Comparison of ENCODE assay signal across 9 cellular contexts in genomic region chr9:132651259-132651658, GRCh38. TPM values are rescaled to one million over a fixed set of nuclear protein-coding genes. Genes with fewer than 3 reads are reported as not detected.
DNase-seq lines count a peak whose midpoint lies in the region; ATAC-seq lines count a peak whose summit lies in the region.
"Had no signal": no experiment of that assay in that cellular context is flagged by ENCODE, and none has a peak within 500 bp of the region (broad histone marks: within the 10 kb centered on the region; RNA-seq: fewer than 3 reads in every experiment).

No MANE protein-coding gene starts in this region.

- H3K36me3 Mint-ChIP-seq in activated CD4-positive, alpha-beta memory T cell treated with anti-CD3 and anti-CD28 coated beads for 36 hours: peaks cover 34% of the 10 kb centered on the region

- no peak overlapping the region for H3K4me3 Mint-ChIP-seq in activated CD4-positive, alpha-beta memory T cell treated with anti-CD3 and anti-CD28 coated beads for 36 hours
- H3K4me3 Mint-ChIP-seq: activated T-cell treated with anti-CD3 and anti-CD28 coated beads, Interleukin-2, amount 50 U/mL, for 24 hours had no signal

- no peak overlapping the region for H3K4me3 ChIP-seq in skeletal muscle cell (ENCODE audit: low read depth, low read length)

- intact Hi-C loops in activated CD4-positive, alpha-beta memory T cell treated with anti-CD3 and anti-CD28 coated beads for 36 hours (cut with micrococcal nuclease): no loop called here

- H3K27me3 Mint-ChIP-seq in activated CD4-positive, alpha-beta memory T cell treated with anti-CD3 and anti-CD28 coated beads for 36 hours: no peaks in the 10 kb centered on the region
- H3K27me3 Mint-ChIP-seq: activated T-cell treated with anti-CD3 and anti-CD28 coated beads, Interleukin-2, amount 50 U/mL, for 24 hours had no signal

- no peak for ATAC-seq in GM21528 (IDR thresholded peaks at IDR 0.05; ENCODE audit: low FRiP score, unreplicated experiment)

- H3K4me1 Mint-ChIP-seq in activated CD4-positive, alpha-beta memory T cell treated with anti-CD3 and anti-CD28 coated beads for 36 hours (ENCODE audit: low read depth): peaks cover 13% of the 10 kb centered on the region

- POLR2A ChIA-PET in activated CD4-positive, alpha-beta memory T cell treated with anti-CD3 and anti-CD28 coated beads for 36 hours (lab: Charles Lee): interaction anchor here (1.0 kb wide), 1 partner anchor 18 kb away, joined by 3 read pairs; no protein-coding TSS in a partner anchor

- H3K9me3 Mint-ChIP-seq in activated CD4-positive, alpha-beta memory T cell treated with anti-CD3 and anti-CD28 coated beads for 36 hours: no peaks in the 10 kb centered on the region
- H3K9me3 Mint-ChIP-seq: activated T-cell treated with anti-CD3 and anti-CD28 coated beads, Interleukin-2, amount 50 U/mL, for 24 hours had no signal

- peak; percentile 9 to 55 for DNase-seq in NCI-H524 (lab: John Stamatoyannopoulos, UW)
- no peak for DNase-seq in NCI-H524 treated with DMSO at 0.1 percent for 48 hours (lab: John Stamatoyannopoulos, UW)
- DNase-seq in NCI-H1105 treated with DMSO at 0.1 percent for 48 hours (lab: John Stamatoyannopoulos, UW): peak; percentile 31
- DNase-seq in dedifferentiated amniotic fluid mesenchymal stem cell (ENCODE audit: extremely low spot score): peak; percentile 21
- peak; percentile 89 for DNase-seq in skeletal muscle cell (ENCODE audit: low read depth)
- DNase-seq in CD1c-positive myeloid dendritic cell (ENCODE audit: extremely low spot score): no peak
- no peak for DNase-seq in activated CD4-positive, alpha-beta memory T cell treated with anti-CD3 and anti-CD28 coated beads for 36 hours
- DNase-seq: activated T-cell treated with anti-CD3 and anti-CD28 coated beads, Interleukin-2, amount 50 U/mL, for 24 hours had no signal

- CTCF ChIA-PET in activated CD4-positive, alpha-beta memory T cell treated with anti-CD3 and anti-CD28 coated beads for 36 hours (lab: Charles Lee): interaction anchor here (2.0 kb wide), 1 partner anchor 239 kb away, joined by 7 read pairs; no protein-coding TSS in a partner anchor

- no peak overlapping the region for H3K27ac Mint-ChIP-seq in activated CD4-positive, alpha-beta memory T cell treated with anti-CD3 and anti-CD28 coated beads for 36 hours
- H3K27ac Mint-ChIP-seq: activated T-cell treated with anti-CD3 and anti-CD28 coated beads, Interleukin-2, amount 50 U/mL, for 24 hours had no signal

RNA-seq across cellular contexts. Expression of gene DDX31, which starts 18.5 kb away (rescaled TPM):
- 10 to 100 TPM; 17.2 to 18.8 TPM for total RNA-seq in activated CD4-positive, alpha-beta memory T cell treated with anti-CD3 and anti-CD28 coated beads for 36 hours

RNA-seq across cellular contexts. Expression of gene GTF3C4, which starts 19.0 kb away (rescaled TPM):
- total RNA-seq in activated CD4-positive, alpha-beta memory T cell treated with anti-CD3 and anti-CD28 coated beads for 36 hours: 10 to 100 TPM; 11.6 to 12.4 TPM

Comparison
In these comparisons a context has a peak if more than half of its experiments do, and no peak if none do; other contexts are left out.
1. DNase-seq: peak in NCI-H524 (2 of 2), NCI-H1105 treated with DMSO at 0.1 percent for 48 hours (single experiment), dedifferentiated amniotic fluid mesenchymal stem cell (single experiment) and skeletal muscle cell (single experiment); none in NCI-H524 treated with DMSO at 0.1 percent for 48 hours (single experiment), CD1c-positive myeloid dendritic cell (single experiment) and activated CD4-positive, alpha-beta memory T cell treated with anti-CD3 and anti-CD28 coated beads for 36 hours (single experiment).